ENCODE assay signal across 13 cellular contexts in the genomic region with DNA sequence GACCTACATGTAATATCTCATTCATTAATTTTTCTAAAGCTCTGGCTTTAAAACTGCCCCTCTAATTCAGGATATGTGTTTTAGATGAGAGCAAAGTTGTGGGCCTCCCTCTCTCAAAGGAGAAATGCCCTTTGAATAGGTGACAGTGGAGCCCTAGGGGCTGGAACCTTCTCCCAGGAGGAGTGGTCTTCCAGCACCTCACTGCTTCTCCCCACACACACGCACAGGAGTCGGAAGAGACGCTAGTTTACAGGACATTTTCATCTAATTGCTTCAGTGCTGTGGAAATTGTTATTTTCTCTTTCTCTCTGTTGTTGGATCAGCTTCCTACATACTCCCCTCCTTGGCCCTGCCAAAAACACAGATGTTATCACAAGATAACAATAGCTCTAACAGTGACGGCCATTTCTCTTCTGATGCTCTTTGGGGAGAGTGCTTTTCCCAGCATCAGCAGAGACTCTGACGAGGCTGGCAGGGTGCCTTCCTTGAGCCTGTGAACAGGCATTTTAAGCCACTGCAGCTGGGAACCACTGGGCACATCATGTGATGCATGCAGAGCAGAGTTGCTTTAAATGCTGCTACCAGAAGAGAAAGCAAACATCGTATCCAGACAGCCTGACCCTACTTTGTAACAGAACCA.
DNase-seq lines count a peak whose midpoint lies in the region; ATAC-seq and TF ChIP-seq lines count a peak whose summit lies in the region.
"Had no signal": no experiment of that assay in that cellular context is flagged by ENCODE, and none has a peak within 500 bp of the region (broad histone marks: within the 10 kb centered on the region; RNA-seq: fewer than 3 reads in every experiment).

No MANE protein-coding gene starts in this region.

- no peaks in the 10 kb centered on the region for H3K36me3 Mint-ChIP-seq in activated CD8-positive, alpha-beta memory T cell treated with anti-CD3 and anti-CD28 coated beads, Interleukin-2, amount 10 ng/mL, durations not matched to agents 7 days and 5 days
- H3K36me3 Mint-ChIP-seq in mesothelial cell of epicardium, result no peaks in the 10 kb centered on the region
- H3K36me3 Mint-ChIP-seq: natural killer cell had no signal

- WGBS in esophagus muscularis mucosa, result 20% methylated on average over 6 of the region's 6 CpGs

- TF ChIP-seq CTCF in esophagus muscularis mucosa (IDR thresholded peaks at IDR 0.05) (no peak), mesothelial cell of epicardium (IDR thresholded peaks at IDR 0.05; ENCODE audit: unreplicated experiment) (no peak)

- peaks cover 64% of the 10 kb centered on the region for H3K4me1 Mint-ChIP-seq in activated CD8-positive, alpha-beta memory T cell treated with anti-CD3 and anti-CD28 coated beads, Interleukin-2, amount 10 ng/mL, durations not matched to agents 7 days and 5 days
- H3K4me1 Mint-ChIP-seq in mesothelial cell of epicardium, result peaks cover 39% of the 10 kb centered on the region

- no peaks in the 10 kb centered on the region for H3K9me3 Mint-ChIP-seq in activated CD8-positive, alpha-beta memory T cell treated with anti-CD3 and anti-CD28 coated beads, Interleukin-2, amount 10 ng/mL, durations not matched to agents 7 days and 5 days (ENCODE audit: low read depth)
- peaks cover 2% of the 10 kb centered on the region for H3K9me3 Mint-ChIP-seq in mesothelial cell of epicardium
- H3K9me3 Mint-ChIP-seq: natural killer cell had no signal

- H3K27ac ChIP-seq in esophagus muscularis mucosa (replicated peaks in 1 of 4), result peak overlapping the region; percentile 23 to 54 (median 44)

- DNase-seq in activated CD8-positive, alpha-beta memory T cell treated with anti-CD3 and anti-CD28 coated beads, Interleukin-2, amount 10 ng/mL, durations not matched to agents 7 days and 5 days, result peak; percentile 44
- DNase-seq in activated CD8-positive, alpha-beta memory T cell treated with anti-CD3 and anti-CD28 coated beads, Interleukin-2, amount 50 U/mL, for 48 hours, result no peak
- DNase-seq in esophagus muscularis mucosa (ENCODE audit: extremely low spot score) (peak; percentile 91), mesothelial cell of epicardium (ENCODE audit: low spot score in 2 of 2, unreplicated experiment in 2 of 2) (no peak), ureter (ENCODE audit: low spot score) (peak; percentile 66)
- no peak for DNase-seq in activated CD4-positive, alpha-beta T cell treated with anti-CD3 and anti-CD28 coated beads, Interleukin-2, amount 50 U/mL, for 1 hour
- DNase-seq: BE2C, cerebellar nuclear complex, natural killer cell, NCI-H1436, T1000 had no signal

- H3K27me3 Mint-ChIP-seq in activated CD8-positive, alpha-beta memory T cell treated with anti-CD3 and anti-CD28 coated beads, Interleukin-2, amount 10 ng/mL, durations not matched to agents 7 days and 5 days, result peaks cover 17% of the 10 kb centered on the region
- H3K27me3 Mint-ChIP-seq in mesothelial cell of epicardium (ENCODE audit: low read depth), result peaks cover 49% of the 10 kb centered on the region

- peaks cover 8 to 22% (median 17%) of the 10 kb centered on the region in 4 donors for H3K4me1 ChIP-seq in esophagus muscularis mucosa
- H3K4me1 ChIP-seq: BE2C had no signal

- H3K9me3 ChIP-seq in esophagus muscularis mucosa, result no peaks in the 10 kb centered on the region
- H3K9me3 ChIP-seq: BE2C had no signal

- no peak for TF ChIP-seq POLR2A in esophagus muscularis mucosa (IDR thresholded peaks at IDR 0.05; ENCODE audit: low read depth)

- peak overlapping the region; percentile 82 for H3K27ac Mint-ChIP-seq in activated CD8-positive, alpha-beta memory T cell treated with anti-CD3 and anti-CD28 coated beads, Interleukin-2, amount 10 ng/mL, durations not matched to agents 7 days and 5 days
- peak overlapping the region; percentile 74 for H3K27ac Mint-ChIP-seq in mesothelial cell of epicardium
- H3K27ac Mint-ChIP-seq: natural killer cell had no signal

- CTCF ChIA-PET in activated CD8-positive, alpha-beta memory T cell treated with anti-CD3 and anti-CD28 coated beads, Interleukin-2, amount 10 ng/mL, durations not matched to agents 7 days and 5 days (lab: Charles Lee), result no interaction called here

- H3K36me3 ChIP-seq in esophagus muscularis mucosa, result no peaks in the 10 kb centered on the region
- H3K36me3 ChIP-seq: BE2C had no signal

- no peak for TF ChIP-seq EP300 in esophagus muscularis mucosa (IDR thresholded peaks at IDR 0.05)

- H3K4me3 Mint-ChIP-seq in activated CD8-positive, alpha-beta memory T cell treated with anti-CD3 and anti-CD28 coated beads, Interleukin-2, amount 10 ng/mL, durations not matched to agents 7 days and 5 days, result peak overlapping the region; percentile 21
- no peak overlapping the region for H3K4me3 Mint-ChIP-seq in mesothelial cell of epicardium
- H3K4me3 Mint-ChIP-seq: natural killer cell had no signal

- H3K4me3 ChIP-seq in esophagus muscularis mucosa, result peak overlapping the region in 3 of 4 donors; percentile 8 to 27 (median 11)

- no peaks in the 10 kb centered on the region for H3K27me3 ChIP-seq in esophagus muscularis mucosa
- H3K27me3 ChIP-seq: BE2C had no signal

- intact Hi-C loops in esophagus muscularis mucosa (cut with DNase I), result no loop called here

- no peak for ATAC-seq in activated CD8-positive, alpha-beta memory T cell treated with anti-CD3 and anti-CD28 coated beads, Interleukin-2, amount 10 ng/mL, durations not matched to agents 7 days and 5 days
- ATAC-seq in HG03442 (IDR thresholded peaks at IDR 0.05; ENCODE audit: unreplicated experiment) (no peak), GM19324 (IDR thresholded peaks at IDR 0.05; ENCODE audit: low FRiP score, unreplicated experiment) (no peak)
- ATAC-seq: natural killer cell had no signal

Comparison
In these comparisons a context has a peak if more than half of its experiments do, and no peak if none do; other contexts are left out.
1. DNase-seq: peak in activated CD8-positive, alpha-beta memory T cell treated with anti-CD3 and anti-CD28 coated beads, Interleukin-2, amount 10 ng/mL, durations not matched to agents 7 days and 5 days (single experiment), esophagus muscularis mucosa (single experiment) and ureter (single experiment); none in activated CD8-positive, alpha-beta memory T cell treated with anti-CD3 and anti-CD28 coated beads, Interleukin-2, amount 50 U/mL, for 48 hours (single experiment), mesothelial cell of epicardium (0 of 2) and activated CD4-positive, alpha-beta T cell treated with anti-CD3 and anti-CD28 coated beads, Interleukin-2, amount 50 U/mL, for 1 hour (single experiment).